22 cellular contexts compared by ENCODE assay signal in the genomic region with DNA sequence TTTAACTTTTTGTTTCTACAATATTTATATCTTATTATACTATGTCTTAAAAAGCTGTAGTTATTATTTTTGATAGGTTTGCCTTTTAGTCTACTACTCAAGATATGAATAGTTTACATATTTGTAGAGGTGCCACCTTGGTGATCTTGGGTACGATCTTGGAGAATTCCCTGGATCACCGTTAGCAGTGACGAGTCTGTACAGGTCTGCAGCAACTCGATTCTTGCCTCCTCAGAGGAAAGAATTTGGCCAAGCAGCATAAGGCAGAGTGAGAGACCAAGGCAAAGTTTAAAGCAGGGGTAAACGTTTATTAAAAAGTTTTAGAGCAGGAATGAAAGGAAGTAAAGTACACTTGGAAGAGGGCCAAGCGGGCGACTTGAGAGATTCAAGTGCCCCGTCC. TPM values are rescaled to one million over a fixed set of nuclear protein-coding genes. Genes with fewer than 3 reads are reported as not detected.
DNase-seq lines count a peak whose midpoint lies in the region; FAIRE-seq and TF ChIP-seq lines count a peak whose summit lies in the region.
"Had no signal": no experiment of that assay in that cellular context is flagged by ENCODE, and none has a peak within 500 bp of the region (broad histone marks: within the 10 kb centered on the region; RNA-seq: fewer than 3 reads in every experiment).

No MANE protein-coding gene starts in this region.

- H3K36me3 ChIP-seq in breast epithelium = no peaks in the 10 kb centered on the region
- H3K36me3 ChIP-seq in suprapubic skin = no peaks in the 10 kb centered on the region

- CTCF ChIA-PET in MCF 10A (lab: Yijun Ruan, JAX) = interaction anchor here (0.6 to 0.7 kb wide), 2 partner anchors 16 to 84 kb away, joined by 3 to 4 read pairs; no protein-coding TSS in a partner anchor

- DNase-seq in MCF 10A (ENCODE audit: unreplicated experiment) = no peak
- no peak for DNase-seq in breast epithelium (ENCODE audit: low spot score in 2 of 2)
- peak; percentile 54 for DNase-seq in epithelial cell of esophagus (ENCODE audit: low read depth)
- no peak for DNase-seq in suprapubic skin (ENCODE audit: low spot score in 2 of 2)
- DNase-seq in RCC 7860 (ENCODE audit: low spot score) = no peak
- DNase-seq in activated T-cell treated with anti-CD3 and anti-CD28 coated beads, Interleukin-2, amount 50 U/mL, for 24 hours = no peak
- DNase-seq: Caco-2; CD4-positive, CD25-positive, alpha-beta regulatory T cell; CD8-positive, alpha-beta T cell; DMS153; DND-41; GOT3; HFFc6 had no signal

- no TSS peak for BruUV-seq in MCF 10A (replicated peaks; lab: Mats Ljungman, UMichigan)

- H3K36me3 Mint-ChIP-seq in MCF 10A (ENCODE audit: insufficient read depth, unreplicated experiment) = peaks cover 43% of the 10 kb centered on the region
- peaks cover 21% of the 10 kb centered on the region for H3K36me3 Mint-ChIP-seq in activated T-cell treated with anti-CD3 and anti-CD28 coated beads, Interleukin-2, amount 50 U/mL, for 24 hours (ENCODE audit: low read depth)
- H3K36me3 Mint-ChIP-seq: CD4-positive, CD25-positive, alpha-beta regulatory T cell had no signal

- H3K4me1 Mint-ChIP-seq in MCF 10A (ENCODE audit: insufficient read depth, unreplicated experiment) = peaks cover 16% of the 10 kb centered on the region
- peaks cover 19% of the 10 kb centered on the region for H3K4me1 Mint-ChIP-seq in activated T-cell treated with anti-CD3 and anti-CD28 coated beads, Interleukin-2, amount 50 U/mL, for 24 hours (ENCODE audit: low read depth)

- H3K27ac Mint-ChIP-seq in MCF 10A (ENCODE audit: low read depth, unreplicated experiment) = peak overlapping the region; percentile 66
- no peak overlapping the region for H3K27ac Mint-ChIP-seq in activated T-cell treated with anti-CD3 and anti-CD28 coated beads, Interleukin-2, amount 50 U/mL, for 24 hours
- H3K27ac Mint-ChIP-seq: B cell; CD4-positive, CD25-positive, alpha-beta regulatory T cell; CD8-positive, alpha-beta T cell; HFFc6 had no signal

- POLR2A ChIA-PET in MCF 10A (lab: Yijun Ruan, JAX) = interaction anchor here (0.6 to 2.3 kb wide), 2 partner anchors 45 to 231 kb away, joined by 3 to 9 read pairs; partner anchors contain the start of genes ATP6V0A2 and RILPL2

- TF ChIP-seq EP300 in suprapubic skin (IDR thresholded peaks at IDR 0.05) = no peak

- no peak for TF ChIP-seq CTCF in MCF 10A (IDR thresholded peaks at IDR 0.05; ENCODE audit: unreplicated experiment)
- TF ChIP-seq CTCF in breast epithelium (IDR thresholded peaks at IDR 0.05) = no peak
- no peak for TF ChIP-seq CTCF in epithelial cell of esophagus (IDR thresholded peaks at IDR 0.05; ENCODE audit: insufficient read depth, low read depth, low read length, missing control alignments)
- TF ChIP-seq CTCF in suprapubic skin (IDR thresholded peaks at IDR 0.05) = no peak

- TF ChIP-seq POLR2A in breast epithelium (IDR thresholded peaks at IDR 0.05) (no peak), suprapubic skin (IDR thresholded peaks at IDR 0.05) (no peak)

- no peaks in the 10 kb centered on the region for H3K9me3 Mint-ChIP-seq in MCF 10A (ENCODE audit: unreplicated experiment)
- H3K9me3 Mint-ChIP-seq in activated T-cell treated with anti-CD3 and anti-CD28 coated beads, Interleukin-2, amount 50 U/mL, for 24 hours = no peaks in the 10 kb centered on the region
- H3K9me3 Mint-ChIP-seq: CD4-positive, CD25-positive, alpha-beta regulatory T cell; CD8-positive, alpha-beta T cell had no signal

- H3K4me1 ChIP-seq in breast epithelium (peaks cover 0 to 4% of the 10 kb centered on the region in 2 donors), suprapubic skin (peaks cover 11% of the 10 kb centered on the region)
- H3K4me1 ChIP-seq: Caco-2, HAP-1 had no signal

- no peaks in the 10 kb centered on the region for H3K9me3 ChIP-seq in breast epithelium
- no peaks in the 10 kb centered on the region for H3K9me3 ChIP-seq in suprapubic skin
- H3K9me3 ChIP-seq: BLaER1, Caco-2, HAP-1 had no signal

- no peak for FAIRE-seq in RCC 7860 (lab: Jason Lieb, UNC)
- FAIRE-seq: A204.1, G401.6, GM12892, H54 had no signal

- intact Hi-C loops in MCF 10A (cut with micrococcal nuclease) (no loop called here), breast epithelium (cut with DNase I; ENCODE audit: low total_unique reads) (loop anchor here (2.0 kb wide), 1 partner anchor 67 kb away; no protein-coding TSS in a partner anchor)

- 55% methylated on average over 8 of the region's 8 CpGs for WGBS in suprapubic skin

- H3K4me3 Mint-ChIP-seq in MCF 10A (ENCODE audit: unreplicated experiment) = no peak overlapping the region
- H3K4me3 Mint-ChIP-seq in activated T-cell treated with anti-CD3 and anti-CD28 coated beads, Interleukin-2, amount 50 U/mL, for 24 hours = no peak overlapping the region
- H3K4me3 Mint-ChIP-seq: B cell; CD4-positive, CD25-positive, alpha-beta regulatory T cell; CD8-positive, alpha-beta T cell; HFFc6 had no signal

- H3K27me3 Mint-ChIP-seq in MCF 10A (ENCODE audit: insufficient read depth, unreplicated experiment) = no peaks in the 10 kb centered on the region
- no peaks in the 10 kb centered on the region for H3K27me3 Mint-ChIP-seq in activated T-cell treated with anti-CD3 and anti-CD28 coated beads, Interleukin-2, amount 50 U/mL, for 24 hours
- H3K27me3 Mint-ChIP-seq: B cell; CD4-positive, CD25-positive, alpha-beta regulatory T cell had no signal

- H3K27ac ChIP-seq in breast epithelium (no peak overlapping the region), suprapubic skin (peak overlapping the region; percentile 67)
- H3K27ac ChIP-seq: 22Rv1, BLaER1, C4-2B had no signal

- H3K27me3 ChIP-seq in breast epithelium = no peaks in the 10 kb centered on the region
- no peaks in the 10 kb centered on the region for H3K27me3 ChIP-seq in suprapubic skin
- H3K27me3 ChIP-seq: BLaER1 had no signal

- H3K4me3 ChIP-seq in breast epithelium (no peak overlapping the region), epithelial cell of esophagus (ENCODE audit: low read length) (no peak overlapping the region), suprapubic skin (peak overlapping the region; percentile 5)
- H3K4me3 ChIP-seq: BLaER1, HAP-1 had no signal

RNA-seq across cellular contexts. Expression of gene TCTN2, which starts 3.1 kb away (rescaled TPM):
- total RNA-seq in MCF 10A (2022) = 5.0 and 9.4 TPM in 2 replicates
- 10 to 100 TPM; 11.5 to 22.2 (median 13.1) TPM for total RNA-seq in breast epithelium
- 10 to 100 TPM; 10.2 to 31.9 (median 16.0) TPM for total RNA-seq in suprapubic skin

RNA-seq across cellular contexts. Expression of gene GTF2H3, which starts 34.1 kb away (rescaled TPM):
- 76.9 and 85.0 TPM in 2 replicates for total RNA-seq in MCF 10A (2022)
- total RNA-seq in breast epithelium = 10 to 100 TPM; 13.0 to 28.1 (median 23.3) TPM
- 10 to 100 TPM; 14.4 to 33.3 (median 23.3) TPM for total RNA-seq in suprapubic skin

RNA-seq across cellular contexts. Expression of gene EIF2B1, which starts 34.3 kb away (rescaled TPM):
- total RNA-seq in MCF 10A (2022) = 38.9 and 47.3 TPM in 2 replicates
- 100 to 1,000 TPM; 133 to 162 (median 147) TPM for total RNA-seq in breast epithelium
- 100 to 1,000 TPM; 122 to 214 (median 188) TPM for total RNA-seq in suprapubic skin

RNA-seq across cellular contexts. Expression of gene ATP6V0A2, which starts 44.4 kb away (rescaled TPM):
- total RNA-seq in MCF 10A (2022) (21.4 and 23.1 TPM in 2 replicates), breast epithelium (10 to 100 TPM; 23.0 to 27.7 (median 26.2) TPM), suprapubic skin (10 to 100 TPM; 30.0 to 64.4 (median 37.9) TPM)
